ENCODE assay signal across 14 cellular contexts in the genomic region with DNA sequence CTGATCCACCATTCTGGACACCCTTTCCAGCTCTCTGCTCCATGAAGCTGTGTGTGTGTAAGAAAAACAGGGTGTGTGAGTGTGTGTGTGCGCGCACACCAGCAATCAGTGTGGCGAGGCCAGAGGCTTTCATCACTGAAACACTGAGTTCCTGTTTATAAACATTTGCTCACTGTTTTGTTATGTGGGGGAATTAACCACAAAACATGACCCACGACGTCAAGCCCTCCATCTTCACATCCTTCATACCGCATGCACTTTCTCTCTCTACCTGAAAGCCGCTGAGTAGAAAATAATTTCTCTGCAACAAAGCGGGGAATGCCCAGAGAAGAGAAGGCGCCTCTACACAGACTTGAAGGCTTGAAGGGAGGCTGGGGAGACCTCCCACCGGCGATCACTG.
DNase-seq lines count a peak whose midpoint lies in the region; ATAC-seq and TF ChIP-seq lines count a peak whose summit lies in the region.
"Had no signal": no experiment of that assay in that cellular context is flagged by ENCODE, and none has a peak within 500 bp of the region (broad histone marks: within the 10 kb centered on the region; RNA-seq: fewer than 3 reads in every experiment).

No MANE protein-coding gene starts in this region.

- dilution Hi-C loops in IMR-90 (cut with HindIII; ENCODE audit: low sequenced_read_pairs, unreplicated experiment), result no loop called here

- no peak overlapping the region for H2AK9ac ChIP-seq in IMR-90 (replicated peaks; ENCODE audit: low read depth, low read length, poor library complexity)

- H3K27ac Mint-ChIP-seq in activated T-helper 17 cell treated with anti-CD3 and anti-CD28 coated beads, Interleukin-2, amount 50 U/mL, for 72 hours, result peak overlapping the region; percentile 71
- peak overlapping the region; percentile 3 to 90 (median 84) for H3K27ac Mint-ChIP-seq in immature natural killer cell

- in situ Hi-C loops in IMR-90 (cut with MboI; ENCODE audit: low sequenced_read_pairs), result no loop called here

- H3K36me3 ChIP-seq in BLaER1 treated with 17β-estradiol and CSF1 and Interleukin-3, amounts not matched to agents 10 nM and 100 nM, result no peaks in the 10 kb centered on the region
- H3K36me3 ChIP-seq in IMR-90 (ENCODE audit: control insufficient read depth, insufficient read depth, low read length) (no peaks in the 10 kb centered on the region), vagina (no peaks in the 10 kb centered on the region)
- H3K36me3 ChIP-seq: cardiac muscle cell, esophagus squamous epithelium, sigmoid colon, uterus had no signal

- peaks cover 26 to 47% (median 37%) of the 10 kb centered on the region in 10 experiments for H3K4me1 ChIP-seq in BLaER1 treated with 17β-estradiol and CSF1 and Interleukin-3, amounts not matched to agents 10 nM and 100 nM
- H3K4me1 ChIP-seq in IMR-90 (ENCODE audit: control insufficient read depth, insufficient read depth, low read length) (peaks cover 11% of the 10 kb centered on the region), vagina (peaks cover 18% of the 10 kb centered on the region)
- H3K4me1 ChIP-seq: uterus had no signal

- CTCF ChIA-PET in IMR-90 (lab: Yijun Ruan, JAX), result no interaction called here

- H4K5ac ChIP-seq in IMR-90 (ENCODE audit: low read depth, low read length), result no peak overlapping the region

- no peak overlapping the region for H3K4ac ChIP-seq in IMR-90 (ENCODE audit: low read depth, low read length)

- no peak for TF ChIP-seq CTCF in IMR-90 (conservative IDR thresholded peaks at IDR 0.05; ENCODE audit: low read depth, low read length)
- no peak for TF ChIP-seq CTCF in vagina (IDR thresholded peaks at IDR 0.05)

- intact Hi-C loops in IMR-90 (cut with micrococcal nuclease), result no loop called here
- intact Hi-C loops in vagina (cut with DNase I), result no loop called here

- H2BK20ac ChIP-seq in IMR-90 (ENCODE audit: low read depth, low read length), result no peak overlapping the region

- H3K27me3 ChIP-seq in BLaER1 treated with 17β-estradiol and CSF1 and Interleukin-3, amounts not matched to agents 10 nM and 100 nM, result no peaks in the 10 kb centered on the region
- H3K27me3 ChIP-seq in IMR-90 (ENCODE audit: control insufficient read depth, insufficient read depth, low read length) (no peaks in the 10 kb centered on the region; the same call in 1 of the 2 replicates), vagina (no peaks in the 10 kb centered on the region)
- H3K27me3 ChIP-seq: cardiac muscle cell, esophagus squamous epithelium, sigmoid colon, uterus had no signal

- no peak overlapping the region for H4K8ac ChIP-seq in IMR-90 (ENCODE audit: low read depth in 2 of 2, low read length in 2 of 2)

- POLR2A ChIA-PET in IMR-90 (lab: Charles Lee; ENCODE audit: unreplicated experiment), result interaction anchor here (0.7 kb wide), 1 partner anchor 189 kb away, joined by 4 read pairs; no protein-coding TSS in a partner anchor

- H3K18ac ChIP-seq in IMR-90 (ENCODE audit: low read depth, low read length), result no peak overlapping the region

- peaks cover 0 to 4% (median 0%) of the 10 kb centered on the region in 11 experiments; a peak in 5 of 22 replicates for H3K9me3 ChIP-seq in BLaER1 treated with 17β-estradiol and CSF1 and Interleukin-3, amounts not matched to agents 10 nM and 100 nM (replicated peaks in 1 of 11)
- H3K9me3 ChIP-seq in IMR-90 (ENCODE audit: control insufficient read depth, insufficient read depth, low read length) (no peaks in the 10 kb centered on the region), vagina (no peaks in the 10 kb centered on the region)
- H3K9me3 ChIP-seq: esophagus squamous epithelium, sigmoid colon, uterus had no signal

- no TSS peak for BruUV-seq in IMR-90 (replicated peaks; lab: Mats Ljungman, UMichigan)

- H3K4me3 Mint-ChIP-seq in activated T-helper 17 cell treated with anti-CD3 and anti-CD28 coated beads, Interleukin-2, amount 50 U/mL, for 72 hours, result peak overlapping the region; percentile 60
- peak overlapping the region; percentile 42 to 70 (median 58) for H3K4me3 Mint-ChIP-seq in immature natural killer cell

- H3K9ac ChIP-seq in BLaER1 treated with 17β-estradiol and CSF1 and Interleukin-3, amounts not matched to agents 10 nM and 100 nM, result peak overlapping the region in 1 of 11 experiments; percentile 12; a peak in 1 of 22 replicates
- H3K9ac ChIP-seq in IMR-90 (ENCODE audit: low read depth, low read length), result no peak overlapping the region

- H3K79me1 ChIP-seq in IMR-90 (ENCODE audit: low read depth in 1 of 2, low read length in 2 of 2), result no peaks in the 10 kb centered on the region

- no peak overlapping the region for H2BK5ac ChIP-seq in IMR-90 (ENCODE audit: low read depth, low read length, poor library complexity, severe bottlenecking)

- H2BK15ac ChIP-seq in IMR-90 (ENCODE audit: low read depth, low read length), result no peak overlapping the region

- H2AFZ ChIP-seq in IMR-90 (replicated peaks; ENCODE audit: low read length, poor library complexity), result no peak overlapping the region

- no peak overlapping the region for H2BK120ac ChIP-seq in IMR-90 (ENCODE audit: low read depth, low read length)

- peaks cover 13% of the 10 kb centered on the region for H3K4me1 Mint-ChIP-seq in activated T-helper 17 cell treated with anti-CD3 and anti-CD28 coated beads, Interleukin-2, amount 50 U/mL, for 72 hours
- peaks cover 17 to 28% of the 10 kb centered on the region in 2 donors for H3K4me1 Mint-ChIP-seq in immature natural killer cell

- peaks cover 3% of the 10 kb centered on the region for H3K9me3 Mint-ChIP-seq in activated T-helper 17 cell treated with anti-CD3 and anti-CD28 coated beads, Interleukin-2, amount 50 U/mL, for 72 hours
- H3K9me3 Mint-ChIP-seq in immature natural killer cell, result no peaks in the 10 kb centered on the region

- H3K14ac ChIP-seq in IMR-90 (replicated peaks; ENCODE audit: low read depth, low read length), result no peak overlapping the region

- peaks cover 3% of the 10 kb centered on the region; the same call in 1 of the 2 replicates for H3K9me1 ChIP-seq in IMR-90 (ENCODE audit: insufficient read depth, low read length)

- H3K27ac ChIP-seq in BLaER1 treated with 17β-estradiol and CSF1 and Interleukin-3, amounts not matched to agents 10 nM and 100 nM, result peak overlapping the region in 10 of 11 experiments; percentile 7 to 69 (median 54); a peak in 16 of 22 replicates
- no peak overlapping the region for H3K27ac ChIP-seq in IMR-90 (ENCODE audit: insufficient read depth, low read length)
- H3K27ac ChIP-seq in vagina, result no peak overlapping the region
- H3K27ac ChIP-seq: cardiac muscle cell, esophagus squamous epithelium, uterus had no signal

- H2AK5ac ChIP-seq in IMR-90 (ENCODE audit: low read depth, low read length), result no peak overlapping the region

- H3K4me2 ChIP-seq in BLaER1 treated with 17β-estradiol and CSF1 and Interleukin-3, amounts not matched to agents 10 nM and 100 nM, result peak overlapping the region; percentile 64 to 72 (median 69)
- H3K4me2 ChIP-seq in IMR-90 (ENCODE audit: low read depth, low read length), result no peak overlapping the region

- H3K56ac ChIP-seq in IMR-90 (ENCODE audit: extremely low read depth, insufficient read depth, low read length), result no peak overlapping the region

- TF ChIP-seq POLR2A in IMR-90 (IDR thresholded peaks at IDR 0.05; ENCODE audit: low read depth, low read length) (no peak), vagina (IDR thresholded peaks at IDR 0.05) (no peak)

- H4K20me1 ChIP-seq in BLaER1 treated with 17β-estradiol and CSF1 and Interleukin-3, amounts not matched to agents 10 nM and 100 nM, result no peaks in the 10 kb centered on the region
- no peaks in the 10 kb centered on the region for H4K20me1 ChIP-seq in IMR-90 (ENCODE audit: insufficient read depth, low read length)

- no peak overlapping the region for H4K91ac ChIP-seq in IMR-90 (ENCODE audit: insufficient read depth, low read depth, low read length)

- WGBS in IMR-90 (ENCODE audit: extremely low coverage in 2 of 2, insufficient read length in 1 of 2), 2 experiments, result 88% methylated on average over 2 of the region's 11 CpGs; no CpG with 5 or more reads in 1 of the 2 experiments

- DNase-seq in IMR-90 (peak; percentile 69), immature natural killer cell (peak; percentile 68 to 78 (median 71)), NCI-H345 treated with DMSO at 0.1 percent for 48 hours (lab: John Stamatoyannopoulos, UW; ENCODE audit: unreplicated experiment) (no peak), vagina (ENCODE audit: extremely low spot score in 2 of 2) (no peak)
- DNase-seq: esophagus squamous epithelium, NCI-H1417 treated with DMSO at 0.1 percent for 48 hours, NCI-H526 treated with DMSO at 0.1 percent for 48 hours, sigmoid colon, uterus had no signal

- TF ChIP-seq RAD21 in IMR-90 (IDR thresholded peaks at IDR 0.05; ENCODE audit: low read length), result 0 out of 2 replicates have a peak, but pooled peaks have one; percentile 3

- ATAC-seq in IMR-90 (ENCODE audit: low read depth), result no peak
- ATAC-seq in activated T-helper 17 cell treated with anti-CD3 and anti-CD28 coated beads, Interleukin-2, amount 50 U/mL, for 72 hours (replicated peaks), result peak; percentile 87
- no peak for ATAC-seq in HG03280 (IDR thresholded peaks at IDR 0.05; ENCODE audit: unreplicated experiment)
- ATAC-seq in GM21381 (IDR thresholded peaks at IDR 0.05; ENCODE audit: unreplicated experiment), result no peak

- H3K4me3 ChIP-seq in BLaER1 treated with 17β-estradiol and CSF1 and Interleukin-3, amounts not matched to agents 10 nM and 100 nM, result no peak overlapping the region
- H3K4me3 ChIP-seq in IMR-90 (ENCODE audit: insufficient read depth, low read depth, low read length) (no peak overlapping the region), vagina (no peak overlapping the region)
- H3K4me3 ChIP-seq: cardiac muscle cell, esophagus squamous epithelium, sigmoid colon, uterus had no signal

- H3K27me3 Mint-ChIP-seq in activated T-helper 17 cell treated with anti-CD3 and anti-CD28 coated beads, Interleukin-2, amount 50 U/mL, for 72 hours, result no peaks in the 10 kb centered on the region
- peaks cover 6 to 19% (median 8%) of the 10 kb centered on the region in 3 donors for H3K27me3 Mint-ChIP-seq in immature natural killer cell (ENCODE audit: low read depth in 3 of 3)

- no peak overlapping the region for H3K23ac ChIP-seq in IMR-90 (ENCODE audit: low read depth, low read length)

- H3K36me3 Mint-ChIP-seq in activated T-helper 17 cell treated with anti-CD3 and anti-CD28 coated beads, Interleukin-2, amount 50 U/mL, for 72 hours (ENCODE audit: low read depth), result no peaks in the 10 kb centered on the region
- no peaks in the 10 kb centered on the region for H3K36me3 Mint-ChIP-seq in immature natural killer cell

TF ChIP-seq in IMR-90, 13 proteins besides CTCF, POLR2A, EP300 and RAD21 (continues in another document):
- TF ChIP-seq RCOR1 (IDR thresholded peaks at IDR 0.05; ENCODE audit: insufficient replicate concordance, low read length) (no peak), FOS (IDR thresholded peaks at IDR 0.05; ENCODE audit: low read depth, low read length) (no peak), CHD1 (IDR thresholded peaks at IDR 0.05; ENCODE audit: low read depth, low read length) (no peak)

Comparison
In these comparisons a context has a peak if more than half of its experiments do, and no peak if none do; other contexts are left out.
1. H3K27ac ChIP-seq: peak in BLaER1 treated with 17β-estradiol and CSF1 and Interleukin-3, amounts not matched to agents 10 nM and 100 nM (10 of 11); none in IMR-90 (single experiment) and vagina (single experiment).
2. DNase-seq: peak in IMR-90 (single experiment) and immature natural killer cell (3 of 3); none in NCI-H345 treated with DMSO at 0.1 percent for 48 hours (single experiment) and vagina (0 of 2).